Comparison of ENCODE assay signal across 19 cellular contexts in the genomic region with DNA sequence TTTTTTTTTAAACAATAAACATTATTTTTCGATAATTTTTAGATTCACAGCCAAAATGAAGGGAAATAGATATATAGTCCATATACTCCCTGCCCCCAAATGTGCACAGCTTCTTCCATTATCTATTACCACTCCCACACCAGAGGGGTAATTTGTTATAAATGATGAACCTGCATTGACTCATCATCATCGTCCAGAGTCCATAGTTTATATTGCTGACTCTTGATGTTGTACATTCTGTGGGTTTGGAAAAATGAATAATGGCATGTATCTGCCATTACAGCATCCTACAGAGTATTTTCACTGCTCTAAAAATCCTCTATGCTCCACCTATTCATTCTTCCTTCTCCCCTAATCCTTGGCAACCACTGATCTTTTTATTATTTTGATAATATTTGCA.
A peak's percentile ranks its signal among the peaks of the same experiment; 100 is the strongest.
DNase-seq lines count a peak whose midpoint lies in the region; ATAC-seq and TF ChIP-seq lines count a peak whose summit lies in the region.
"Had no signal": no experiment of that assay in that cellular context is flagged by ENCODE, and none has a peak within 500 bp of the region (broad histone marks: within the 10 kb centered on the region; RNA-seq: fewer than 3 reads in every experiment).

No MANE protein-coding gene starts in this region.

- H2AFZ ChIP-seq in HCT116 (ENCODE audit: low read depth, low read length, poor library complexity, severe bottlenecking) (no peak overlapping the region), fibroblast of lung (ENCODE audit: low read length) (no peak overlapping the region)
- H2AFZ ChIP-seq: parathyroid adenoma had no signal

- CTCF ChIA-PET in HCT116 (lab: Charles Lee): no interaction called here

- RAD21 ChIA-PET in HCT116 (lab: Charles Lee; ENCODE audit: low non-redundant PET in 1 of 2, low total read pairs in 2 of 2, uncharacterized antibody in 2 of 2, unreplicated experiment in 2 of 2): no interaction called here

- H3K9me2 ChIP-seq in HCT116 (ENCODE audit: insufficient read depth): no peaks in the 10 kb centered on the region

- 71% methylated on average over 2 of the region's 2 CpGs for WGBS in prostate gland

- peaks cover 14 to 47% of the 10 kb centered on the region in 2 experiments for H3K4me1 ChIP-seq in HCT116 (ENCODE audit: control insufficient read depth in 1 of 2, insufficient read depth in 2 of 2, low read length in 2 of 2)
- H3K4me1 ChIP-seq in fibroblast of lung (ENCODE audit: control insufficient read depth, extremely low read depth, insufficient read depth, low read length): peaks cover 24% of the 10 kb centered on the region
- peaks cover 49% of the 10 kb centered on the region for H3K4me1 ChIP-seq in skeletal muscle satellite cell (ENCODE audit: control insufficient read depth, insufficient read depth, low read length)
- H3K4me1 ChIP-seq in prostate gland (replicated peaks): no peaks in the 10 kb centered on the region
- H3K4me1 ChIP-seq: parathyroid adenoma had no signal

- TF ChIP-seq CTCF in HCT116 (IDR thresholded peaks at IDR 0.05 in 2 of 3, conservative IDR thresholded peaks at IDR 0.05 in 1 of 3; ENCODE audit: borderline replicate concordance in 1 of 3, insufficient read depth in 1 of 3, low read depth in 2 of 3, low read length in 2 of 3) (no peak), fibroblast of lung (conservative IDR thresholded peaks at IDR 0.05 in 1 of 2, IDR thresholded peaks at IDR 0.05 in 1 of 2; ENCODE audit: low read depth in 1 of 2, low read length in 2 of 2) (no peak), prostate gland (IDR thresholded peaks at IDR 0.05) (no peak)

- POLR2A ChIA-PET in HCT116 (lab: Charles Lee): no interaction called here

- no peak overlapping the region for H3K4me3 ChIP-seq in HCT116 (replicated peaks in 1 of 2; ENCODE audit: low read depth in 1 of 2, low read length in 2 of 2)
- H3K4me3 ChIP-seq in fibroblast of lung (replicated peaks in 1 of 4; ENCODE audit: control extremely low read depth in 1 of 4, insufficient read depth in 1 of 4, low read depth in 3 of 4, low read length in 4 of 4): no peak overlapping the region
- no peak overlapping the region for H3K4me3 ChIP-seq in skeletal muscle satellite cell (ENCODE audit: low read length)
- no peak overlapping the region for H3K4me3 ChIP-seq in prostate gland

- no peak for DNase-seq in HCT116 (ENCODE audit: low read depth, low spot score)
- peak; percentile 69 to 90 for DNase-seq in fibroblast of lung (ENCODE audit: low read depth in 2 of 2)
- DNase-seq in prostate gland (ENCODE audit: low spot score): no peak
- no peak for DNase-seq in NCI-H2196 (lab: John Stamatoyannopoulos, UW; ENCODE audit: unreplicated experiment)
- no peak for DNase-seq in NOMO-1 treated with dmso at 0.1 percent for 144 hours (lab: John Stamatoyannopoulos, UW; ENCODE audit: unreplicated experiment)
- DNase-seq: activated CD4-positive, alpha-beta T cell treated with anti-CD3 and anti-CD28 coated beads for 48 hours; activated T-cell treated with anti-CD3 and anti-CD28 coated beads for 4 hours; DMS53; hypothalamus; KBM-7; NCI-H187 treated with DMSO at 0.1 percent for 48 hours; stimulated activated CD4-positive, alpha-beta T cell treated with anti-CD3 and anti-CD28 coated beads, Interleukin-12 subunit alpha, Interleukin-12 subunit beta, amount 100 ng/mL, for 4 hours; stimulated activated naive CD8-positive, alpha-beta T cell treated with anti-CD3 and anti-CD28 coated beads, Interleukin-15, amount 100 ng/mL, for 72 hours had no signal

- no peaks in the 10 kb centered on the region for H3K36me3 ChIP-seq in HCT116 (ENCODE audit: control insufficient read depth in 1 of 2, insufficient read depth in 2 of 2, low read length in 2 of 2)
- no peaks in the 10 kb centered on the region for H3K36me3 ChIP-seq in fibroblast of lung (ENCODE audit: control insufficient read depth, insufficient read depth, low read length)
- no peaks in the 10 kb centered on the region for H3K36me3 ChIP-seq in skeletal muscle satellite cell (ENCODE audit: insufficient read depth, low read length)
- H3K36me3 ChIP-seq in prostate gland: no peaks in the 10 kb centered on the region

- H3K9me3 ChIP-seq in HCT116 (ENCODE audit: control insufficient read depth in 1 of 2, insufficient read depth in 1 of 2, low read depth in 1 of 2, low read length in 2 of 2) (no peaks in the 10 kb centered on the region), fibroblast of lung (ENCODE audit: control insufficient read depth, insufficient read depth, low read depth, low read length) (no peaks in the 10 kb centered on the region), skeletal muscle satellite cell (replicated peaks; ENCODE audit: low read length) (no peaks in the 10 kb centered on the region), prostate gland (no peaks in the 10 kb centered on the region)

- H4K20me1 ChIP-seq in HCT116 (ENCODE audit: insufficient read depth) (no peaks in the 10 kb centered on the region), fibroblast of lung (ENCODE audit: control insufficient read depth, extremely low read depth, insufficient read depth, low read length) (no peaks in the 10 kb centered on the region)

- TF ChIP-seq POLR2A in HCT116 (IDR thresholded peaks at IDR 0.05; ENCODE audit: borderline replicate concordance, extremely low read depth, insufficient read depth, insufficient read length) (no peak), prostate gland (IDR thresholded peaks at IDR 0.05) (no peak)

- ATAC-seq in HCT116: no peak
- ATAC-seq in SK-N-SH treated with all-trans-retinoic acid at 6 μM for 48 hours: peak; percentile 52
- ATAC-seq in HG03159 (IDR thresholded peaks at IDR 0.05; ENCODE audit: unreplicated experiment): no peak
- ATAC-seq: left lobe of liver; stimulated activated naive CD8-positive, alpha-beta T cell treated with anti-CD3 and anti-CD28 coated beads, Interleukin-15, amount 100 ng/mL, for 72 hours had no signal

- peak overlapping the region; percentile 59 for H3K4me2 ChIP-seq in HCT116 (ENCODE audit: low read length)
- peak overlapping the region; percentile 32 for H3K4me2 ChIP-seq in fibroblast of lung (ENCODE audit: extremely low read depth, insufficient read depth, low read length)
- peak overlapping the region; percentile 9 for H3K4me2 ChIP-seq in skeletal muscle satellite cell (ENCODE audit: low read length)

- no TSS peak for BruUV-seq in HCT116 (replicated peaks; lab: Mats Ljungman, UMichigan)

- H3K27ac ChIP-seq in HCT116 (ENCODE audit: low read depth, low read length) (no peak overlapping the region), fibroblast of lung (ENCODE audit: insufficient read depth, low read length) (no peak overlapping the region), prostate gland (no peak overlapping the region)
- H3K27ac ChIP-seq: C4-2B, parathyroid adenoma had no signal

- H3K79me2 ChIP-seq in HCT116 (ENCODE audit: insufficient read depth, low read length): no peaks in the 10 kb centered on the region
- H3K79me2 ChIP-seq in fibroblast of lung (ENCODE audit: control insufficient read depth, insufficient read depth, low read length): no peaks in the 10 kb centered on the region
- H3K79me2 ChIP-seq: parathyroid adenoma had no signal

- TF ChIP-seq RAD21 in HCT116 (IDR thresholded peaks at IDR 0.05; ENCODE audit: low read depth): no peak

- H3K9ac ChIP-seq in HCT116 (ENCODE audit: low read length): no peak overlapping the region
- H3K9ac ChIP-seq in fibroblast of lung (ENCODE audit: insufficient read depth, low read length): no peak overlapping the region
- H3K9ac ChIP-seq in skeletal muscle satellite cell (ENCODE audit: low read depth, low read length): no peak overlapping the region
- H3K9ac ChIP-seq: parathyroid adenoma had no signal

- intact Hi-C loops in HCT116 (cut with micrococcal nuclease) (no loop called here), prostate gland (cut with DNase I) (no loop called here)

- no peaks in the 10 kb centered on the region for H3K27me3 ChIP-seq in HCT116 (ENCODE audit: insufficient read depth, low read length)
- H3K27me3 ChIP-seq in fibroblast of lung (ENCODE audit: control insufficient read depth, insufficient read depth, low read length): no peaks in the 10 kb centered on the region
- H3K27me3 ChIP-seq in skeletal muscle satellite cell (ENCODE audit: control insufficient read depth, insufficient read depth, low read length): no peaks in the 10 kb centered on the region
- H3K27me3 ChIP-seq in prostate gland (replicated peaks; ENCODE audit: insufficient read depth): no peaks in the 10 kb centered on the region

TF ChIP-seq in HCT116, 20 proteins besides CTCF, POLR2A, EP300 and RAD21:
- TF ChIP-seq JUND (IDR thresholded peaks at IDR 0.05) (peak; percentile 35), SIN3A (IDR thresholded peaks at IDR 0.05; ENCODE audit: low read depth) (no peak), ZNF274 (IDR thresholded peaks at IDR 0.05; ENCODE audit: low read depth, low read length) (no peak), CBX3 (IDR thresholded peaks at IDR 0.05; ENCODE audit: low read depth) (no peak), POLR2AphosphoS5 (IDR thresholded peaks at IDR 0.05; ENCODE audit: low read depth, low read length) (no peak), FOSL1 (IDR thresholded peaks at IDR 0.05; ENCODE audit: low read depth) (peak; percentile 60; the same call in 1 of the 2 replicates), SRF (IDR thresholded peaks at IDR 0.05; ENCODE audit: low read depth) (no peak), ZFX (IDR thresholded peaks at IDR 0.05) (no peak), SP1 (IDR thresholded peaks at IDR 0.05; ENCODE audit: low read depth) (peak; percentile 39; the same call in 1 of the 2 replicates)

TF ChIP-seq in SK-N-SH treated with all-trans-retinoic acid at 6 μM for 48 hours, 23 proteins besides CTCF, POLR2A, EP300 and RAD21 (continues in another document):
- TF ChIP-seq ZC3H10 (CRISPR knock-in tag; IDR thresholded peaks at IDR 0.05) (no peak), OSR1 (CRISPR knock-in tag; IDR thresholded peaks at IDR 0.05) (no peak), ZNF8 (CRISPR knock-in tag; IDR thresholded peaks at IDR 0.05) (no peak), RARB (CRISPR knock-in tag; IDR thresholded peaks at IDR 0.05) (no peak)
- TF ChIP-seq, protein P1, sequence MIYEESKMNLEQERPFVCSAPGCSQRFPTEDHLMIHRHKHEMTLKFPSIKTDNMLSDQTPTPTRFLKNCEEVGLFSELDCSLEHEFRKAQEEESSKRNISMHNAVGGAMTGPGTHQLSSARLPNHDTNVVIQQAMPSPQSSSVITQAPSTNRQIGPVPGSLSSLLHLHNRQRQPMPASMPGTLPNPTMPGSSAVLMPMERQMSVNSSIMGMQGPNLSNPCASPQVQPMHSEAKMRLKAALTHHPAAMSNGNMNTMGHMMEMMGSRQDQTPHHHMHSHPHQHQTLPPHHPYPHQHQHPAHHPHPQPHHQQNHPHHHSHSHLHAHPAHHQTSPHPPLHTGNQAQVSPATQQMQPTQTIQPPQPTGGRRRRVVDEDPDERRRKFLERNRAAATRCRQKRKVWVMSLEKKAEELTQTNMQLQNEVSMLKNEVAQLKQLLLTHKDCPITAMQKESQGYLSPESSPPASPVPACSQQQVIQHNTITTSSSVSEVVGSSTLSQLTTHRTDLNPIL (CRISPR knock-in tag; IDR thresholded peaks at IDR 0.05; ENCODE audit: low read depth): 0 out of 2 replicates have a peak, but pooled peaks have one; percentile 36

Comparison
In these comparisons a context has a peak if more than half of its experiments do, and no peak if none do; other contexts are left out.
1. DNase-seq: peak in fibroblast of lung (2 of 2); none in HCT116 (single experiment), prostate gland (single experiment), NCI-H2196 (single experiment) and NOMO-1 treated with dmso at 0.1 percent for 144 hours (single experiment).
2. H3K4me2 ChIP-seq: peak in every context shown above with its lines; median percentile 59 in HCT116; 32 in fibroblast of lung; 9 in skeletal muscle satellite cell.